9 cellular contexts compared by ENCODE assay signal in the genomic region with DNA sequence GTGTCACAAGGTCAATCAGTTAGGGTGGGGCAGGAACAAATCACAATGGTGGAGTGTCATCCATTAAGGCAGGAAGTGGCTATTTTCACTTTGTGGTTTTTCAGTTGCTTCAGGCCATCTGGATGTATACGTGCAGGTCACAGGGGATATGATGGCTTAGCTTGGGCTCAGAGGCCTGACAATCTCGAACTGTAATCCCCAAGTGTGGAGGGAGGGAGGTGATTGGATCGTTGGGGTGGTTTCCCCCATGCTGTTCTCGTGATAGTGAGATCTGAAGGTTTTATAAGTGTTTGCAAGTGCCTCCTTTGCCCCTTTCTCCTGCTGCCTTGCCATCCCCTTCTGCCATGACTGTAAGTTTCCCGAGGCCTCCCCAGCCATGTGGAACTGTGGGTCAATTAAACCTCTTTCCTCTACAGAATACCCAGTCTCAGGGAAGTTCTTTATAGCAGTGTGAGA. TPM values are rescaled to one million over a fixed set of nuclear protein-coding genes. Genes with fewer than 3 reads are reported as not detected.
DNase-seq lines count a peak whose midpoint lies in the region; ATAC-seq lines count a peak whose summit lies in the region.
"Had no signal": no experiment of that assay in that cellular context is flagged by ENCODE, and none has a peak within 500 bp of the region (broad histone marks: within the 10 kb centered on the region; RNA-seq: fewer than 3 reads in every experiment).

No MANE protein-coding gene starts in this region.

- H3K4me3 Mint-ChIP-seq in activated naive CD8-positive, alpha-beta T cell treated with anti-CD3 and anti-CD28 coated beads for 36 hours: peak overlapping the region; percentile 2
- H3K4me3 Mint-ChIP-seq in activated naive CD8-positive, alpha-beta T cell treated with anti-CD3 and anti-CD28 coated beads, Interleukin-2, amount 50 U/mL, for 24 hours: no peak overlapping the region
- H3K4me3 Mint-ChIP-seq in stimulated activated memory B cell treated with anti-CD40 and anti-IgM and Interleukin-4, amounts not matched to agents 10 μg/mL and 1 μg/mL and 100 μg/mL, for 72 hours: peak overlapping the region; percentile 19

- H3K36me3 Mint-ChIP-seq in activated naive CD8-positive, alpha-beta T cell treated with anti-CD3 and anti-CD28 coated beads for 36 hours: peaks cover 15% of the 10 kb centered on the region
- H3K36me3 Mint-ChIP-seq in activated naive CD8-positive, alpha-beta T cell treated with anti-CD3 and anti-CD28 coated beads, Interleukin-2, amount 50 U/mL, for 24 hours (ENCODE audit: low read depth): no peaks in the 10 kb centered on the region
- no peaks in the 10 kb centered on the region for H3K36me3 Mint-ChIP-seq in stimulated activated memory B cell treated with anti-CD40 and anti-IgM and Interleukin-4, amounts not matched to agents 10 μg/mL and 1 μg/mL and 100 μg/mL, for 72 hours

- no peaks in the 10 kb centered on the region for H3K27me3 Mint-ChIP-seq in activated naive CD8-positive, alpha-beta T cell treated with anti-CD3 and anti-CD28 coated beads for 36 hours
- H3K27me3 Mint-ChIP-seq in activated naive CD8-positive, alpha-beta T cell treated with anti-CD3 and anti-CD28 coated beads, Interleukin-2, amount 50 U/mL, for 24 hours: no peaks in the 10 kb centered on the region
- H3K27me3 Mint-ChIP-seq in stimulated activated memory B cell treated with anti-CD40 and anti-IgM and Interleukin-4, amounts not matched to agents 10 μg/mL and 1 μg/mL and 100 μg/mL, for 72 hours: no peaks in the 10 kb centered on the region

- no peak for DNase-seq in activated naive CD8-positive, alpha-beta T cell treated with anti-CD3 and anti-CD28 coated beads for 36 hours
- no peak for DNase-seq in activated naive CD8-positive, alpha-beta T cell treated with anti-CD3 and anti-CD28 coated beads, Interleukin-2, amount 50 U/mL, for 24 hours
- DNase-seq in SK-MEL-5 (ENCODE audit: low read depth, low spot score): peak; percentile 54
- no peak for DNase-seq in 8988T
- DNase-seq in cardiac septum (ENCODE audit: low spot score): no peak
- no peak for DNase-seq in posterior vena cava (ENCODE audit: low spot score)
- DNase-seq: thyroid gland had no signal

- intact Hi-C loops in cardiac septum (cut with DNase I) (no loop called here), posterior vena cava (cut with DNase I) (no loop called here)

- no peaks in the 10 kb centered on the region for H3K9me3 Mint-ChIP-seq in activated naive CD8-positive, alpha-beta T cell treated with anti-CD3 and anti-CD28 coated beads for 36 hours
- no peaks in the 10 kb centered on the region for H3K9me3 Mint-ChIP-seq in activated naive CD8-positive, alpha-beta T cell treated with anti-CD3 and anti-CD28 coated beads, Interleukin-2, amount 50 U/mL, for 24 hours
- H3K9me3 Mint-ChIP-seq in stimulated activated memory B cell treated with anti-CD40 and anti-IgM and Interleukin-4, amounts not matched to agents 10 μg/mL and 1 μg/mL and 100 μg/mL, for 72 hours: no peaks in the 10 kb centered on the region

- no peak for ATAC-seq in activated naive CD8-positive, alpha-beta T cell treated with anti-CD3 and anti-CD28 coated beads, Interleukin-2, amount 50 U/mL, for 24 hours
- peak; percentile 38 for ATAC-seq in HG03095 (IDR thresholded peaks at IDR 0.05; ENCODE audit: unreplicated experiment)
- peak; percentile 45 for ATAC-seq in stimulated activated memory B cell treated with anti-CD40 and anti-IgM and Interleukin-4, amounts not matched to agents 10 μg/mL and 1 μg/mL and 100 μg/mL, for 72 hours

- peak overlapping the region; percentile 67 for H3K27ac Mint-ChIP-seq in activated naive CD8-positive, alpha-beta T cell treated with anti-CD3 and anti-CD28 coated beads for 36 hours
- H3K27ac Mint-ChIP-seq in activated naive CD8-positive, alpha-beta T cell treated with anti-CD3 and anti-CD28 coated beads, Interleukin-2, amount 50 U/mL, for 24 hours: no peak overlapping the region
- peak overlapping the region; percentile 67 for H3K27ac Mint-ChIP-seq in stimulated activated memory B cell treated with anti-CD40 and anti-IgM and Interleukin-4, amounts not matched to agents 10 μg/mL and 1 μg/mL and 100 μg/mL, for 72 hours

- peaks cover 19% of the 10 kb centered on the region for H3K4me1 Mint-ChIP-seq in activated naive CD8-positive, alpha-beta T cell treated with anti-CD3 and anti-CD28 coated beads for 36 hours
- peaks cover 20% of the 10 kb centered on the region for H3K4me1 Mint-ChIP-seq in activated naive CD8-positive, alpha-beta T cell treated with anti-CD3 and anti-CD28 coated beads, Interleukin-2, amount 50 U/mL, for 24 hours
- H3K4me1 Mint-ChIP-seq in stimulated activated memory B cell treated with anti-CD40 and anti-IgM and Interleukin-4, amounts not matched to agents 10 μg/mL and 1 μg/mL and 100 μg/mL, for 72 hours: peaks cover 34% of the 10 kb centered on the region

- in situ Hi-C loops in SK-MEL-5 (cut with HindIII; ENCODE audit: low pct_unique_long_range_greater_than_20kb, low sequenced_read_pairs): no loop called here

RNA-seq across cellular contexts. Expression of a gene that starts 36.7 kb away (rescaled TPM):
- 1 to 10 TPM; 1.2 to 1.3 TPM for total RNA-seq in activated naive CD8-positive, alpha-beta T cell treated with anti-CD3 and anti-CD28 coated beads for 36 hours
- total RNA-seq in SK-MEL-5 (2014; rRNA removed; shearing (Covaris generic)): 3.0 and 3.4 TPM in 2 replicates
- polyA plus RNA-seq in SK-MEL-5 (2015; cell fraction: cytosol; rRNA removed): 3.2 and 3.6 TPM in 2 replicates
- 0.74 and 1.4 TPM in 2 replicates for polyA plus RNA-seq in SK-MEL-5 (2015; cell fraction: nucleus; rRNA removed)
- total RNA-seq in cardiac septum: 8.2 TPM
- 10 to 100 TPM; 13.7 to 16.1 TPM for total RNA-seq in posterior vena cava

RNA-seq across cellular contexts. Expression of a gene that starts 37.1 kb away (rescaled TPM):
- total RNA-seq in activated naive CD8-positive, alpha-beta T cell treated with anti-CD3 and anti-CD28 coated beads for 36 hours: 10 to 100 TPM; 22.0 to 24.4 TPM
- total RNA-seq in SK-MEL-5 (2014; rRNA removed; shearing (Covaris generic)): 8.6 and 10.7 TPM in 2 replicates
- 18.5 and 23.1 TPM in 2 replicates for polyA plus RNA-seq in SK-MEL-5 (2015; cell fraction: cytosol; rRNA removed)
- polyA plus RNA-seq in SK-MEL-5 (2015; cell fraction: nucleus; rRNA removed): 4.8 and 7.1 TPM in 2 replicates
- total RNA-seq in cardiac septum (33.2 TPM), posterior vena cava (10 to 100 TPM; 11.8 to 13.1 TPM)
